19 cellular contexts compared by ENCODE assay signal in genomic region chr13:34886476-34886875, GRCh38.
"Had no signal": no experiment of that assay in that cellular context is flagged by ENCODE, and none has a peak within 500 bp of the region (broad histone marks: within the 10 kb centered on the region; RNA-seq: fewer than 3 reads in every experiment).

No MANE protein-coding gene starts in this region.

- H3K9me3 Mint-ChIP-seq: endodermal cell, type B pancreatic cell had no signal

- H3K4me1 ChIP-seq: colonic mucosa, left lung, lower lobe of right lung, sigmoid colon, suprapubic skin, thyroid gland had no signal

- H3K4me3 ChIP-seq: colonic mucosa, left lung, lower lobe of right lung, right atrium auricular region, sigmoid colon, skin epidermis, suprapubic skin, thyroid gland had no signal

- H3K27ac ChIP-seq: colonic mucosa, left lung, lower lobe of right lung, neutrophil, right atrium auricular region, sigmoid colon, skin epidermis, suprapubic skin, thyroid gland had no signal

- ATAC-seq: left lung; lower lobe of right lung; naive thymus-derived CD4-positive, alpha-beta T cell had no signal

- DNase-seq: colonic mucosa; dermis blood vessel endothelial cell; effector CD4-positive, alpha-beta T cell; endodermal cell; islet precursor cell; left lung; lower lobe of right lung; naive thymus-derived CD4-positive, alpha-beta T cell; posterior cingulate gyrus; sigmoid colon; stimulated activated CD4-positive, alpha-beta T cell treated with anti-CD3 and anti-CD28 coated beads, Interleukin-2, amount 100 ng/mL, for 24 hours; stimulated activated naive CD4-positive, alpha-beta T cell treated with Interleukin-2 at 50 U/mL for 16 hours; thyroid gland had no signal

- H3K9me3 ChIP-seq: colonic mucosa, left lung, lower lobe of right lung, neutrophil, right atrium auricular region, sigmoid colon, suprapubic skin, thyroid gland had no signal

- H3K27me3 ChIP-seq: colonic mucosa, left lung, neutrophil, right atrium auricular region, sigmoid colon, suprapubic skin, thyroid gland had no signal

- H3K4me3 Mint-ChIP-seq: endodermal cell; memory B cell; naive thymus-derived CD4-positive, alpha-beta T cell; type B pancreatic cell had no signal

- H3K36me3 Mint-ChIP-seq: memory B cell; naive thymus-derived CD4-positive, alpha-beta T cell; type B pancreatic cell had no signal

- H3K27ac Mint-ChIP-seq: endodermal cell; memory B cell; naive thymus-derived CD4-positive, alpha-beta T cell; type B pancreatic cell had no signal

- H3K4me1 Mint-ChIP-seq: endodermal cell; memory B cell; naive thymus-derived CD4-positive, alpha-beta T cell had no signal

- H3K27me3 Mint-ChIP-seq: type B pancreatic cell had no signal

- H3K36me3 ChIP-seq: colonic mucosa, left lung, lower lobe of right lung, neutrophil, right atrium auricular region, sigmoid colon, suprapubic skin, thyroid gland had no signal
